ENCODE assay signal across 17 cellular contexts in genomic region chr16:30380801-30381208, GRCh38. TPM values are rescaled to one million over a fixed set of nuclear protein-coding genes. Genes with fewer than 3 reads are reported as not detected.
DNase-seq lines count a peak whose midpoint lies in the region; ATAC-seq and TF ChIP-seq lines count a peak whose summit lies in the region.
"Had no signal": no experiment of that assay in that cellular context is flagged by ENCODE, and none has a peak within 500 bp of the region (broad histone marks: within the 10 kb centered on the region; RNA-seq: fewer than 3 reads in every experiment).

No MANE protein-coding gene starts in this region.

- peak overlapping the region; percentile 99 for H3K27ac Mint-ChIP-seq in T-helper 17 cell
- no peak overlapping the region for H3K27ac Mint-ChIP-seq in glutamatergic neuron (ENCODE audit: unreplicated experiment)
- peak overlapping the region; percentile 51 for H3K27ac Mint-ChIP-seq in stimulated activated naive B cell treated with anti-CD40 and anti-IgM and Interleukin-4, amounts not matched to agents 10 μg/mL and 1 μg/mL and 100 μg/mL, for 72 hours

- H3K27me3 Mint-ChIP-seq in T-helper 17 cell (no peaks in the 10 kb centered on the region), glutamatergic neuron (ENCODE audit: unreplicated experiment) (peaks cover 19% of the 10 kb centered on the region)
- no peaks in the 10 kb centered on the region for H3K27me3 Mint-ChIP-seq in stimulated activated naive B cell treated with anti-CD40 and anti-IgM and Interleukin-4, amounts not matched to agents 10 μg/mL and 1 μg/mL and 100 μg/mL, for 72 hours

- peak; percentile 21 for DNase-seq in Right ventricle myocardium inferior (ENCODE audit: missing footprints)
- DNase-seq in Right ventricle myocardium superior, result no peak
- DNase-seq in T-helper 17 cell, result no peak
- DNase-seq in glutamatergic neuron, result no peak
- no peak for DNase-seq in stimulated activated naive B cell treated with anti-CD40 and anti-IgM and Interleukin-4, amounts not matched to agents 10 μg/mL and 1 μg/mL and 100 μg/mL, for 72 hours
- DNase-seq in lower lobe of right lung, result no peak
- DNase-seq in stimulated activated CD4-positive, alpha-beta T cell treated with anti-CD3 and anti-CD28 coated beads, Interleukin-2, amount 100 ng/mL, for 48 hours, result no peak
- DNase-seq: activated CD4-positive, alpha-beta T cell treated with anti-CD3 and anti-CD28 coated beads for 1 hour; activated gamma-delta T cell treated with Interleukin-2 at 50 U/mL for 16 hours; central memory CD4-positive, alpha-beta T cell; HCEC 1CT; Kasumi-1; NCI-H1694 treated with DMSO at 0.1 percent for 48 hours had no signal

- no peaks in the 10 kb centered on the region for H3K27me3 ChIP-seq in lower lobe of right lung (ENCODE audit: low read depth)
- H3K27me3 ChIP-seq: pancreas had no signal

- TF ChIP-seq CTCF in glutamatergic neuron (IDR thresholded peaks at IDR 0.05; ENCODE audit: partially characterized antibody, unreplicated experiment) (no peak), lower lobe of right lung (IDR thresholded peaks at IDR 0.05) (no peak)

- no peak for ATAC-seq in Right ventricle myocardium inferior
- ATAC-seq in Right ventricle myocardium superior (ENCODE audit: poor library complexity), result no peak
- ATAC-seq in T-helper 17 cell, result no peak
- no peak for ATAC-seq in stimulated activated naive B cell treated with anti-CD40 and anti-IgM and Interleukin-4, amounts not matched to agents 10 μg/mL and 1 μg/mL and 100 μg/mL, for 72 hours (replicated peaks)
- no peak for ATAC-seq in GM19463 (IDR thresholded peaks at IDR 0.05; ENCODE audit: unreplicated experiment)
- no peak for ATAC-seq in lower lobe of right lung
- ATAC-seq: pancreas had no signal

- intact Hi-C loops in Right ventricle myocardium inferior (cut with DNase I) (no loop called here), Right ventricle myocardium superior (cut with DNase I) (no loop called here), lower lobe of right lung (cut with DNase I) (no loop called here)

- peaks cover 47% of the 10 kb centered on the region for H3K4me1 Mint-ChIP-seq in T-helper 17 cell
- H3K4me1 Mint-ChIP-seq in glutamatergic neuron (ENCODE audit: low read depth, unreplicated experiment), result peaks cover 8% of the 10 kb centered on the region
- H3K4me1 Mint-ChIP-seq in stimulated activated naive B cell treated with anti-CD40 and anti-IgM and Interleukin-4, amounts not matched to agents 10 μg/mL and 1 μg/mL and 100 μg/mL, for 72 hours, result peaks cover 38 to 72% of the 10 kb centered on the region in 2 donors

- no peaks in the 10 kb centered on the region for H3K9me3 ChIP-seq in T-helper 17 cell (ENCODE audit: control insufficient read depth, low read length, poor library complexity, severe bottlenecking)
- no peaks in the 10 kb centered on the region for H3K9me3 ChIP-seq in lower lobe of right lung
- H3K9me3 ChIP-seq: pancreas had no signal

- H3K4me3 Mint-ChIP-seq in T-helper 17 cell, result peak overlapping the region; percentile 99
- peak overlapping the region; percentile 46 for H3K4me3 Mint-ChIP-seq in glutamatergic neuron (ENCODE audit: unreplicated experiment)
- H3K4me3 Mint-ChIP-seq in stimulated activated naive B cell treated with anti-CD40 and anti-IgM and Interleukin-4, amounts not matched to agents 10 μg/mL and 1 μg/mL and 100 μg/mL, for 72 hours, result peak overlapping the region; percentile 86 to 90

- no peaks in the 10 kb centered on the region for H3K36me3 ChIP-seq in lower lobe of right lung
- H3K36me3 ChIP-seq: pancreas had no signal

- H3K36me3 Mint-ChIP-seq in T-helper 17 cell (ENCODE audit: low read depth) (peaks cover 2% of the 10 kb centered on the region), glutamatergic neuron (ENCODE audit: unreplicated experiment) (peaks cover 4% of the 10 kb centered on the region)
- H3K36me3 Mint-ChIP-seq in stimulated activated naive B cell treated with anti-CD40 and anti-IgM and Interleukin-4, amounts not matched to agents 10 μg/mL and 1 μg/mL and 100 μg/mL, for 72 hours, result peaks cover 23 to 24% of the 10 kb centered on the region in 2 donors

- H3K4me1 ChIP-seq in lower lobe of right lung, result peaks cover 22% of the 10 kb centered on the region

- H3K27ac ChIP-seq in lower lobe of right lung, result no peak overlapping the region
- H3K27ac ChIP-seq: pancreas had no signal

- H3K9me3 Mint-ChIP-seq in glutamatergic neuron (ENCODE audit: unreplicated experiment), result peaks cover 7% of the 10 kb centered on the region
- H3K9me3 Mint-ChIP-seq in stimulated activated naive B cell treated with anti-CD40 and anti-IgM and Interleukin-4, amounts not matched to agents 10 μg/mL and 1 μg/mL and 100 μg/mL, for 72 hours, result peaks cover 0 to 2% of the 10 kb centered on the region in 2 donors

- no peak overlapping the region for H3K4me3 ChIP-seq in lower lobe of right lung
- H3K4me3 ChIP-seq: pancreas had no signal

RNA-seq across cellular contexts. Expression of gene SEPTIN1, which starts 1.6 kb away (rescaled TPM):
- total RNA-seq in Right ventricle myocardium inferior (1.4 TPM), Right ventricle myocardium superior (0.97 TPM), T-helper 17 cell (100 to 1,000 TPM; 192 to 220 TPM), glutamatergic neuron (ENCODE audit: unreplicated experiment) (2.9 TPM), lower lobe of right lung (6.0 TPM)
- total RNA-seq: frontal cortex had no signal

RNA-seq across cellular contexts. Expression of gene MYL11, which starts 6.2 kb away (rescaled TPM):
- total RNA-seq in Right ventricle myocardium inferior, result not detected
- total RNA-seq in Right ventricle myocardium superior, result not detected
- total RNA-seq in T-helper 17 cell, result 1 to 10 TPM in 1 of 2 donors, not detected in 1; 1.8 TPM
- total RNA-seq in glutamatergic neuron (ENCODE audit: unreplicated experiment), result not detected
- not detected for total RNA-seq in lower lobe of right lung
- total RNA-seq: frontal cortex; T-helper 2 cell treated with Interferon-gamma antibody and Interleukin-4, amounts not matched to agents 100 ng/mL and 5 ng/mL, for 36 hours had no signal

RNA-seq across cellular contexts. Expression of gene TBC1D10B, which starts 10.5 kb away (rescaled TPM):
- total RNA-seq in Right ventricle myocardium inferior (26.0 TPM), Right ventricle myocardium superior (24.4 TPM), T-helper 17 cell (10 to 100 TPM; 27.4 to 28.8 TPM), glutamatergic neuron (ENCODE audit: unreplicated experiment) (85.2 TPM), lower lobe of right lung (36.9 TPM)

RNA-seq across cellular contexts. Expression of gene ZNF48, which starts 14.4 kb away (rescaled TPM):
- total RNA-seq in Right ventricle myocardium inferior (5.3 TPM), Right ventricle myocardium superior (5.1 TPM), T-helper 17 cell (1 to 10 TPM; 6.2 to 6.7 TPM), glutamatergic neuron (ENCODE audit: unreplicated experiment) (74.7 TPM), lower lobe of right lung (6.2 TPM)

RNA-seq across cellular contexts. Expression of gene CD2BP2, which starts 25.7 kb away (rescaled TPM):
- total RNA-seq in Right ventricle myocardium inferior, result 35.0 TPM
- 34.1 TPM for total RNA-seq in Right ventricle myocardium superior
- 10 to 100 TPM; 35.5 to 44.8 TPM for total RNA-seq in T-helper 17 cell
- total RNA-seq in glutamatergic neuron (ENCODE audit: unreplicated experiment), result 77.8 TPM
- total RNA-seq in lower lobe of right lung, result 52.3 TPM

Comparison
In these comparisons a context has a peak if more than half of its experiments do, and no peak if none do; other contexts are left out.
1. H3K4me3 Mint-ChIP-seq: peak in every context shown above with its lines; median percentile 99 in T-helper 17 cell; 88 in stimulated activated naive B cell treated with anti-CD40 and anti-IgM and Interleukin-4, amounts not matched to agents 10 μg/mL and 1 μg/mL and 100 μg/mL, for 72 hours; 46 in glutamatergic neuron.
2. RNA of gene SEPTIN1, which starts 1.6 kb away (total RNA-seq): 192 to 220 TPM in T-helper 17 cell; 6.0 TPM in lower lobe of right lung (single experiment), 2.9 TPM in glutamatergic neuron (single experiment), 1.4 TPM in Right ventricle myocardium inferior (single experiment) and 0.97 TPM in Right ventricle myocardium superior (single experiment); every median in the first group is over 10 times any median in the second.